In the genomic region with DNA sequence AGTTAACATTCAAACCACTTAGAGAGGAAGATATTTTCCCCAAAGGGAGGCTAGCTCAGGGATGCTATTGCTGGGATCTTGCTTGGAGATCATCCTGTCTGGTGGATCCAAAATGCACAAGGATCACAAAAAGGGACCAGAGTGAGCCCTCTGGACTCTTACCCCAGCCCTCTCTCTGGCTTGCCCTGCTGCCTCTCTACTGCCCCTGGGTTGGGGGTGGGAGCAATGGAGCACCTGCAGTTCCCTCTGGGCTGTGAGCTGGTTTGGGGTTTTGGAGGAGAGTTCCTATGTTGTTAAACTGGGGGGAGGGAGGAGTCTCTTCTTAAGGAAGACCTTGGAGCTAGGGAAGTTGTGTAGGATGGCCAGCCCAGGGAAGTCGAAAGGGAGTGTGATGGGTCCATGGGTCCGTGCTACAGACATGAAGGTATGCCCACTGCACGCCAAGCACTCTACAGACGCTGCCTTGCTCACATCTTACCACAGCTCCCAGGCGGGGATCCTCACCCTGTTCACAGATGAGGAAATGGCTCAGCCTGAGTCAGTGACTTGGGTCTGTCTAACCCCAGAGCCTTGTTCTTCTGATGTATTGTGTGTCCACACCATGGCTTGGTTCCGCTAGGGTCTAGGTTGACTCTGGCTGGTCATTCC, we compare ENCODE assay signal across 9 cellular contexts. TPM values are rescaled to one million over a fixed set of nuclear protein-coding genes. Genes with fewer than 3 reads are reported as not detected.
DNase-seq lines count a peak whose midpoint lies in the region; ATAC-seq, FAIRE-seq and TF ChIP-seq lines count a peak whose summit lies in the region.
"Had no signal": no experiment of that assay in that cellular context is flagged by ENCODE, and none has a peak within 500 bp of the region (broad histone marks: within the 10 kb centered on the region; RNA-seq: fewer than 3 reads in every experiment).

No MANE protein-coding gene starts in this region.

- TF ChIP-seq EP300 in A549 (IDR thresholded peaks at IDR 0.05) (no peak), GM12878 (IDR thresholded peaks at IDR 0.05; ENCODE audit: borderline replicate concordance in 1 of 2, control insufficient read depth in 1 of 2, low read depth in 2 of 2, low read length in 2 of 2) (no peak)

- H3K27me3 Mint-ChIP-seq in CD14-positive monocyte (ENCODE audit: low read depth in 3 of 3): peaks cover 45 to 68% (median 50%) of the 10 kb centered on the region in 3 donors

- no peak overlapping the region for H4K91ac ChIP-seq in trophoblast cell (ENCODE audit: low read depth, low read length)

- H3K27ac ChIP-seq in A549 (peak overlapping the region; percentile 92 to 94), GM12878 (ENCODE audit: control insufficient read depth, insufficient read depth) (peak overlapping the region; percentile 3), trophoblast cell (ENCODE audit: low read depth, low read length) (no peak overlapping the region), Karpas-422 (ENCODE audit: low read length) (no peak overlapping the region)
- H3K27ac ChIP-seq: C4-2B had no signal

- H3K4me1 ChIP-seq in A549: peaks cover 71% of the 10 kb centered on the region
- H3K4me1 ChIP-seq in GM12878 (ENCODE audit: control insufficient read depth, insufficient read depth, low read length): peaks cover 35% of the 10 kb centered on the region
- peaks cover 23 to 30% of the 10 kb centered on the region in 2 experiments for H3K4me1 ChIP-seq in trophoblast cell (ENCODE audit: control insufficient read depth in 1 of 2, insufficient read depth in 2 of 2, low read length in 2 of 2)
- H3K4me1 ChIP-seq in Karpas-422 (ENCODE audit: low read length): peaks cover 24% of the 10 kb centered on the region

- peak overlapping the region; percentile 83 for H3K4me2 ChIP-seq in A549
- H3K4me2 ChIP-seq in GM12878 (ENCODE audit: control insufficient read depth, insufficient read depth): peak overlapping the region; percentile 97
- H3K4me2 ChIP-seq in trophoblast cell (ENCODE audit: low read length): no peak overlapping the region
- H3K4me2 ChIP-seq in Karpas-422 (ENCODE audit: low read depth, low read length, poor library complexity, severe bottlenecking): no peak overlapping the region

- no peak overlapping the region for H2BK12ac ChIP-seq in trophoblast cell (ENCODE audit: low read length)

- TF ChIP-seq CTCF in A549 (IDR thresholded peaks at IDR 0.05) (no peak), GM12878 (IDR thresholded peaks at IDR 0.05 in 2 of 3, conservative IDR thresholded peaks at IDR 0.05 in 1 of 3; ENCODE audit: control insufficient read depth in 2 of 3, extremely low read depth in 1 of 3, insufficient read depth in 1 of 3, low read depth in 3 of 3, low read length in 3 of 3) (no peak), CD14-positive monocyte (IDR thresholded peaks at IDR 0.05) (no peak)

- TF ChIP-seq RAD21 in A549 (conservative IDR thresholded peaks at IDR 0.05 in 1 of 2, IDR thresholded peaks at IDR 0.05 in 1 of 2) (no peak), GM12878 (IDR thresholded peaks at IDR 0.05; ENCODE audit: insufficient read depth, low read depth, low read length) (no peak)

- H3K4me3 Mint-ChIP-seq in CD14-positive monocyte: peak overlapping the region in 1 of 2 donors; percentile 31

- H3K23ac ChIP-seq in trophoblast cell (ENCODE audit: low read length): no peak overlapping the region

- H3K79me2 ChIP-seq in GM12878 (ENCODE audit: control insufficient read depth, insufficient read depth, low read length) (peaks cover 20% of the 10 kb centered on the region), trophoblast cell (ENCODE audit: control insufficient read depth, insufficient read depth, low read length, poor library complexity) (peaks cover 19% of the 10 kb centered on the region), Karpas-422 (ENCODE audit: low read length) (no peaks in the 10 kb centered on the region)

- H3K4me1 Mint-ChIP-seq in CD14-positive monocyte: peaks cover 24% of the 10 kb centered on the region

- POLR2A ChIA-PET in A549 (lab: Yijun Ruan, JAX): interaction anchor here (0.9 to 1.4 kb wide), 2 partner anchors 19 to 39 kb away, joined by 3 to 4 read pairs; no protein-coding TSS in a partner anchor
- POLR2A ChIA-PET in GM12878 (lab: Charles Lee): interaction anchor here (0.6 to 6.6 kb wide), 11 partner anchors 8 to 188 kb away, joined by 3 to 65 read pairs (median 3); no protein-coding TSS in a partner anchor

- no peaks in the 10 kb centered on the region for H3K9me2 ChIP-seq in Karpas-422 (replicated peaks; ENCODE audit: insufficient read depth, low read length)

- no peak overlapping the region for H3K14ac ChIP-seq in trophoblast cell (ENCODE audit: low read length)

- peaks cover 22% of the 10 kb centered on the region for H3K79me1 ChIP-seq in trophoblast cell (ENCODE audit: low read length)

- WGBS in A549 (ENCODE audit: missing lambda C conversion rate): 95% methylated on average over 6 of the region's 6 CpGs
- 90% methylated on average over 6 of the region's 6 CpGs for WGBS in GM12878 (ENCODE audit: insufficient coverage, insufficient replicate concordance, low lambda C conversion rate, missing lambda C conversion rate)
- no CpG with 5 or more reads among the region's 6 CpGs for WGBS in trophoblast cell (ENCODE audit: extremely low coverage, insufficient coverage, insufficient read length)

- no peaks in the 10 kb centered on the region for H3K9me3 ChIP-seq in A549
- peaks cover 24% of the 10 kb centered on the region; the same call in 2 of the 3 replicates for H3K9me3 ChIP-seq in GM12878 (replicated peaks; ENCODE audit: control insufficient read depth, insufficient read depth, low read length)
- no peaks in the 10 kb centered on the region for H3K9me3 ChIP-seq in trophoblast cell (ENCODE audit: insufficient read depth, low read depth, low read length)
- no peaks in the 10 kb centered on the region for H3K9me3 ChIP-seq in Karpas-422 (ENCODE audit: low read length)

- intact Hi-C loops in GM12878 (cut with micrococcal nuclease; ENCODE audit: unreplicated experiment): loop anchor here (2.0 to 10.0 kb wide), 4 partner anchors 54 to 250 kb away; partner anchors contain the start of gene LCLAT1
- intact Hi-C loops in CD14-positive monocyte (cut with micrococcal nuclease): no loop called here

- H3K18ac ChIP-seq in trophoblast cell (ENCODE audit: low read length): peak overlapping the region; percentile 5

- TSS peak; percentile 17 for BruUV-seq in GM12878 (replicated peaks; lab: Mats Ljungman, UMichigan)

- no peak overlapping the region for H3K9ac ChIP-seq in GM12878 (ENCODE audit: control insufficient read depth, insufficient read depth, low read length)
- H3K9ac ChIP-seq in trophoblast cell (ENCODE audit: low read length): no peak overlapping the region
- no peak overlapping the region for H3K9ac ChIP-seq in Karpas-422 (ENCODE audit: low read length)

- H2AFZ ChIP-seq in GM12878 (ENCODE audit: control insufficient read depth, low read depth, low read length) (no peak overlapping the region), trophoblast cell (ENCODE audit: insufficient read depth, low read length, poor library complexity) (no peak overlapping the region), Karpas-422 (ENCODE audit: low read length) (no peak overlapping the region)

- H4K8ac ChIP-seq in trophoblast cell (ENCODE audit: low read depth, low read length): no peak overlapping the region

- SMC1A ChIA-PET in GM12878 (lab: Charles Lee; ENCODE audit: uncharacterized antibody, unreplicated experiment): interaction anchor here (0.6 to 25.4 kb wide), 16 partner anchors 12 to 476 kb away, joined by 3 to 444 read pairs (median 3); no protein-coding TSS in a partner anchor

- in situ Hi-C loops in GM12878 (cut with MboI): no loop called here

- H2BK5ac ChIP-seq in trophoblast cell (ENCODE audit: low read depth, low read length, poor library complexity): no peak overlapping the region

- H3K27ac Mint-ChIP-seq in CD14-positive monocyte: no peak overlapping the region

- no peak for FAIRE-seq in A549 (lab: Jason Lieb, UNC)
- no peak for FAIRE-seq in GM12878 (lab: Jason Lieb, UNC)

- no peak overlapping the region for H2BK120ac ChIP-seq in trophoblast cell (ENCODE audit: insufficient read depth, low read length, poor library complexity)

- ATAC-seq in A549: no peak
- peak; percentile 58 to 60 for ATAC-seq in activated CD4-positive, CD25-positive, alpha-beta regulatory T cell treated with anti-CD3 and anti-CD28 coated beads, Interleukin-2, amount 50 U/mL, for 24 hours
- ATAC-seq in GM12878: no peak
- no peak for ATAC-seq in HG02973 (IDR thresholded peaks at IDR 0.05; ENCODE audit: unreplicated experiment)

- CTCF ChIA-PET in A549 (lab: Yijun Ruan, JAX) (interaction anchor here (1.1 to 10.4 kb wide), 5 partner anchors 10 to 477 kb away, joined by 4 to 135 read pairs (median 5); no protein-coding TSS in a partner anchor), GM12878 (lab: Yijun Ruan, JAX) (interaction anchor here (0.7 to 9.9 kb wide), 14 partner anchors 10 to 936 kb away, joined by 3 to 104 read pairs (median 3); partner anchors contain the start of gene YPEL5)

- no peak for DNase-seq in A549 (ENCODE audit: low read depth in 1 of 2, low spot score in 1 of 2)
- DNase-seq in GM12878 (ENCODE audit: low read depth, low spot score): no peak
- no peak for DNase-seq in trophoblast cell
- DNase-seq in Karpas-422: no peak
- no peak for DNase-seq in C1 segment of cervical spinal cord (lab: John Stamatoyannopoulos, UW)
- DNase-seq in CD14-positive monocyte (ENCODE audit: low spot score): no peak

- no peak overlapping the region for H4K12ac ChIP-seq in trophoblast cell (ENCODE audit: low read depth, low read length)

- RAD21 ChIA-PET in GM12878 (lab: Charles Lee; ENCODE audit: unreplicated experiment): interaction anchor here (0.9 to 18.4 kb wide), 13 partner anchors 8 to 240 kb away, joined by 3 to 322 read pairs (median 7); no protein-coding TSS in a partner anchor

- H4K20me1 ChIP-seq in GM12878 (ENCODE audit: control insufficient read depth, insufficient read depth) (no peaks in the 10 kb centered on the region), Karpas-422 (ENCODE audit: insufficient read depth, low read depth, low read length) (no peaks in the 10 kb centered on the region)

- no peaks in the 10 kb centered on the region; a peak in 2 of 4 replicates for H3K36me3 ChIP-seq in GM12878 (ENCODE audit: control insufficient read depth in 2 of 2, insufficient read depth in 2 of 2, low read length in 1 of 2)
- peaks cover 42 to 54% of the 10 kb centered on the region in 2 experiments for H3K36me3 ChIP-seq in trophoblast cell (ENCODE audit: control insufficient read depth in 1 of 2, insufficient read depth in 2 of 2, low read length in 2 of 2)
- H3K36me3 ChIP-seq in Karpas-422 (ENCODE audit: insufficient read depth, low read length): no peaks in the 10 kb centered on the region

- TF ChIP-seq POLR2A in A549 (IDR thresholded peaks at IDR 0.05; ENCODE audit: low read length) (no peak), GM12878 (IDR thresholded peaks at IDR 0.05; ENCODE audit: low read depth, low read length) (no peak)

- H2AK5ac ChIP-seq in trophoblast cell (ENCODE audit: low read length): no peak overlapping the region

- peak overlapping the region; percentile 97 for H3K4me3 ChIP-seq in A549
- H3K4me3 ChIP-seq in GM12878: peak overlapping the region; percentile 80
- no peak overlapping the region for H3K4me3 ChIP-seq in trophoblast cell (ENCODE audit: low read depth, low read length)
- H3K4me3 ChIP-seq in Karpas-422 (ENCODE audit: low read length): no peak overlapping the region

- peaks cover 2 to 11% of the 10 kb centered on the region in 2 donors for H3K36me3 Mint-ChIP-seq in CD14-positive monocyte

- H3K4ac ChIP-seq in trophoblast cell (ENCODE audit: low read depth, low read length): no peak overlapping the region

- peaks cover 0 to 9% (median 8%) of the 10 kb centered on the region in 7 donors for H3K9me3 Mint-ChIP-seq in CD14-positive monocyte

- no peaks in the 10 kb centered on the region for H3K27me3 ChIP-seq in GM12878 (replicated peaks in 1 of 2; ENCODE audit: control insufficient read depth in 2 of 2, insufficient read depth in 2 of 2, low read length in 1 of 2)
- H3K27me3 ChIP-seq in trophoblast cell (ENCODE audit: insufficient read depth, low read length): no peaks in the 10 kb centered on the region
- H3K27me3 ChIP-seq in Karpas-422 (ENCODE audit: low read length): no peaks in the 10 kb centered on the region

RNA-seq across cellular contexts. Expression of gene LBH, which starts 3.8 kb away (rescaled TPM):
- 149 and 163 TPM in 2 replicates for polyA plus RNA-seq in A549 (2011; rRNA removed)
- polyA plus RNA-seq in A549 (2012; cell fraction: cytosol; rRNA removed): 174 and 289 TPM in 2 replicates
- polyA plus RNA-seq in A549 (2012; cell fraction: nucleus; rRNA removed): 195 and 198 TPM in 2 replicates
- polyA plus RNA-seq in A549 (2017; fragmentation: RNase III; extraction: RNeasy Plus Mini Kit Qiagen cat#74134 plus additional on column Dnase treatment): 197 to 273 TPM (median 216 TPM) in 3 replicates
- polyA minus RNA-seq in A549 (2011; rRNA and poly(A)+ RNA removed): 226 and 241 TPM in 2 replicates
- total RNA-seq in GM12878 (2013; cell fraction: nucleolus; rRNA removed): 56.4 and 60.7 TPM in 2 replicates
- total RNA-seq in GM12878 (2014; rRNA removed): 75.9 and 78.2 TPM in 2 replicates
- total RNA-seq in GM12878 (2014; rRNA removed; fragmentation: Illumina TruSeq; extraction: Trizol): 31.7 and 34.8 TPM in 2 replicates
- total RNA-seq in GM12878 (2021): 45.5 and 48.5 TPM in 2 replicates
- 22.4 TPM for polyA plus RNA-seq in GM12878 (2011; ENCODE audit: low read depth)
- 122 and 133 TPM in 2 replicates for polyA plus RNA-seq in GM12878 (2011; rRNA removed)
- polyA plus RNA-seq in GM12878 (2011; cell fraction: cytosol; rRNA removed): 167 and 195 TPM in 2 replicates
- polyA plus RNA-seq in GM12878 (2011; cell fraction: nucleus; rRNA removed): 61.3 and 63.9 TPM in 2 replicates
- 33.1 and 35.0 TPM in 2 replicates for polyA plus RNA-seq in GM12878 (2012)
- 35.3 and 36.6 TPM in 2 replicates for polyA plus RNA-seq in GM12878 (2014; fragmentation: Illumina TruSeq; extraction: Trizol)
- polyA plus RNA-seq in GM12878 (2014; fragmentation: Nextera tagmentation; extraction: Ambion mirVana): 10 to 100 TPM in 1 of 2 experiments, 1 to 10 TPM in 1; 9.3 to 26.5 TPM
- polyA plus RNA-seq in GM12878 (2014; rRNA removed): 55.9 and 79.2 TPM in 2 replicates
- 10 to 100 TPM; 11.1 to 11.9 TPM for polyA plus RNA-seq in GM12878 (2016; fragmentation: Nextera tagmentation; extraction: Ambion mirVana)
- 166 and 214 TPM in 2 replicates for polyA minus RNA-seq in GM12878 (2011; rRNA and poly(A)+ RNA removed)
- 58.0 and 63.5 TPM in 2 replicates for polyA minus RNA-seq in GM12878 (2011; cell fraction: cytosol; rRNA and poly(A)+ RNA removed)
- 125 and 186 TPM in 2 replicates for polyA minus RNA-seq in GM12878 (2011; cell fraction: nucleus; rRNA and poly(A)+ RNA removed)
- polyA plus RNA-seq in trophoblast cell (2013): 120 and 147 TPM in 2 replicates
- total RNA-seq in Karpas-422 (2014; rRNA removed; shearing (Covaris generic); ENCODE audit: low replicate concordance): 7.1 and 17.5 TPM in 2 replicates
- under 1 TPM; 0.42 to 0.76 TPM for polyA plus RNA-seq in CD14-positive monocyte

Comparison
In these comparisons a context has a peak if more than half of its experiments do, and no peak if none do; other contexts are left out.
1. ATAC-seq: peak in activated CD4-positive, CD25-positive, alpha-beta regulatory T cell treated with anti-CD3 and anti-CD28 coated beads, Interleukin-2, amount 50 U/mL, for 24 hours (2 of 2); none in A549 (0 of 2), GM12878 (single experiment) and HG02973 (single experiment).
2. H3K27ac ChIP-seq: peak in A549 (2 of 2) and GM12878 (single experiment); none in trophoblast cell (single experiment) and Karpas-422 (single experiment).
3. H3K4me2 ChIP-seq: peak in A549 (single experiment) and GM12878 (single experiment); none in trophoblast cell (single experiment) and Karpas-422 (single experiment).
4. H3K4me3 ChIP-seq: peak in A549 (single experiment) and GM12878 (single experiment); none in trophoblast cell (single experiment) and Karpas-422 (single experiment).
5. RNA of gene LBH, which starts 3.8 kb away (polyA plus RNA-seq): 149 to 289 TPM in A549 and 9.3 to 195 TPM in GM12878; 0.42 to 0.76 TPM in CD14-positive monocyte; every median in the first group is over 4 times any median in the second.